In genomic region chr10:125048101-125048864, GRCh38 we compare ENCODE assay signal across 8 cellular contexts.
DNase-seq lines count a peak whose midpoint lies in the region; ATAC-seq and TF ChIP-seq lines count a peak whose summit lies in the region.

No MANE protein-coding gene starts in this region.

- peaks cover 3% of the 10 kb centered on the region for H3K36me3 Mint-ChIP-seq in effector memory CD8-positive, alpha-beta T cell (ENCODE audit: insufficient read depth)
- H3K36me3 Mint-ChIP-seq in mesothelial cell of epicardium = peaks cover 7% of the 10 kb centered on the region

- ATAC-seq in GM18868 (IDR thresholded peaks at IDR 0.05; ENCODE audit: unreplicated experiment) = peak; percentile 87
- ATAC-seq in HG03108 (IDR thresholded peaks at IDR 0.05; ENCODE audit: unreplicated experiment) = peak; percentile 83
- ATAC-seq in effector memory CD8-positive, alpha-beta T cell (replicated peaks) = peak; percentile 60

- H3K27me3 Mint-ChIP-seq in effector memory CD8-positive, alpha-beta T cell = peaks cover 6 to 37% of the 10 kb centered on the region in 2 donors
- no peaks in the 10 kb centered on the region for H3K27me3 Mint-ChIP-seq in mesothelial cell of epicardium (ENCODE audit: low read depth)

- H3K27ac Mint-ChIP-seq in effector memory CD8-positive, alpha-beta T cell = no peak overlapping the region
- H3K27ac Mint-ChIP-seq in mesothelial cell of epicardium = peak overlapping the region; percentile 83

- peak; percentile 59 to 62 for DNase-seq in AML-193 (lab: John Stamatoyannopoulos, UW)
- DNase-seq in NCI-H526 treated with DMSO at 0.1 percent for 48 hours (lab: John Stamatoyannopoulos, UW) = peak; percentile 25
- DNase-seq in activated CD4-positive, alpha-beta T cell treated with anti-CD3 and anti-CD28 coated beads, Interleukin-2, amount 50 U/mL, for 4 hours = peak; percentile 20 to 36
- DNase-seq in effector memory CD8-positive, alpha-beta T cell = peak; percentile 26 to 46 (median 40)
- DNase-seq in mesothelial cell of epicardium (ENCODE audit: low spot score in 2 of 2, unreplicated experiment in 2 of 2) = peak; percentile 68 to 90
- peak; percentile 49 for DNase-seq in stimulated activated CD8-positive, alpha-beta memory T cell treated with anti-CD3 and anti-CD28 coated beads, Interleukin-4, amount 100 ng/mL, for 24 hours (ENCODE audit: low read depth)

- TF ChIP-seq CTCF in mesothelial cell of epicardium (IDR thresholded peaks at IDR 0.05; ENCODE audit: unreplicated experiment) = peak; percentile 81

- no peaks in the 10 kb centered on the region for H3K9me3 Mint-ChIP-seq in effector memory CD8-positive, alpha-beta T cell
- H3K9me3 Mint-ChIP-seq in mesothelial cell of epicardium = no peaks in the 10 kb centered on the region

- H3K4me3 Mint-ChIP-seq in effector memory CD8-positive, alpha-beta T cell = no peak overlapping the region
- H3K4me3 Mint-ChIP-seq in mesothelial cell of epicardium = no peak overlapping the region

- peaks cover 0 to 8% of the 10 kb centered on the region in 2 donors for H3K4me1 Mint-ChIP-seq in effector memory CD8-positive, alpha-beta T cell (ENCODE audit: low read depth in 2 of 2)
- peaks cover 41% of the 10 kb centered on the region for H3K4me1 Mint-ChIP-seq in mesothelial cell of epicardium

Comparison
In these comparisons a context has a peak if more than half of its experiments do, and no peak if none do; other contexts are left out.
1. Peak in every context shown above with its lines: DNase-seq and ATAC-seq.
2. DNase-seq: peak in every context shown above with its lines; median percentile 79 in mesothelial cell of epicardium; 60 in AML-193; 49 in stimulated activated CD8-positive, alpha-beta memory T cell treated with anti-CD3 and anti-CD28 coated beads, Interleukin-4, amount 100 ng/mL, for 24 hours; 40 in effector memory CD8-positive, alpha-beta T cell; 28 in activated CD4-positive, alpha-beta T cell treated with anti-CD3 and anti-CD28 coated beads, Interleukin-2, amount 50 U/mL, for 4 hours; 25 in NCI-H526 treated with DMSO at 0.1 percent for 48 hours.